Comparison of ENCODE assay signal across 1 cellular context in the genomic region with DNA sequence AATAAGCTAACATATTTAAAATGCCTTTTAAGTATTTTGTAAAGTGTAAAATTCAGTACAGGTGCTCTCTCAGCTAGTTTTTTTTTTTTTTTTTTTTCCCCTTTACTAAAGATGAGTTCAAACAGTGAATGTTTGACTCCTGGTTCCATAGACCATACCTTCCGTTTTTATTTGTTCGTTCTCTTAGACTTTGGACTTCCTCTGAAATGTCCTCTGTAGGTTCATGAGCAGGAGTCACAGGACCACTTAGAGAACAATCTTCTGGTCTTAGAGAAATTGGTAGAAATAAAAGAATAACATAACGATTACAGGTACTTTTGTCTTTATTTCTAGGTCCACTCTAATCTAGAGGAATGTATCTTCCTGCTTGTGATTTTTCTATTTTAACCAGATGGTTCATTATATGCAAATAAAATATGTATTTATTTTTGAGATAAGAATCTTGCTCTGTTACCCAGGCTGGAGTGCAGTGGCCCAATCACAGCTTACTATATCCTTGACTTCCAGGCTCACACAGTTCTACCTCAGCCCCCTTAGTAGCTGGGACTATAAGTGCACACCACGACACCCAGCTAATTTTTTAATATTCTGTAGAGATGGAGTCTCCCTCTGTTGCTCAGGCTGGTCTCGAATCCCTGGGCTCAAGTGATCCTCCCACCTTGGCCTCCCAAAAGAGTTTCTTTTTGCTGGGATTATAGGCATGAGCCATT.
TF ChIP-seq lines count a peak whose summit lies in the region.

No MANE protein-coding gene starts in this region.

TF ChIP-seq in HepG2, 621 proteins besides CTCF, POLR2A, EP300 and RAD21 (continued from another document and continues in another):
- TF ChIP-seq, protein P1, sequence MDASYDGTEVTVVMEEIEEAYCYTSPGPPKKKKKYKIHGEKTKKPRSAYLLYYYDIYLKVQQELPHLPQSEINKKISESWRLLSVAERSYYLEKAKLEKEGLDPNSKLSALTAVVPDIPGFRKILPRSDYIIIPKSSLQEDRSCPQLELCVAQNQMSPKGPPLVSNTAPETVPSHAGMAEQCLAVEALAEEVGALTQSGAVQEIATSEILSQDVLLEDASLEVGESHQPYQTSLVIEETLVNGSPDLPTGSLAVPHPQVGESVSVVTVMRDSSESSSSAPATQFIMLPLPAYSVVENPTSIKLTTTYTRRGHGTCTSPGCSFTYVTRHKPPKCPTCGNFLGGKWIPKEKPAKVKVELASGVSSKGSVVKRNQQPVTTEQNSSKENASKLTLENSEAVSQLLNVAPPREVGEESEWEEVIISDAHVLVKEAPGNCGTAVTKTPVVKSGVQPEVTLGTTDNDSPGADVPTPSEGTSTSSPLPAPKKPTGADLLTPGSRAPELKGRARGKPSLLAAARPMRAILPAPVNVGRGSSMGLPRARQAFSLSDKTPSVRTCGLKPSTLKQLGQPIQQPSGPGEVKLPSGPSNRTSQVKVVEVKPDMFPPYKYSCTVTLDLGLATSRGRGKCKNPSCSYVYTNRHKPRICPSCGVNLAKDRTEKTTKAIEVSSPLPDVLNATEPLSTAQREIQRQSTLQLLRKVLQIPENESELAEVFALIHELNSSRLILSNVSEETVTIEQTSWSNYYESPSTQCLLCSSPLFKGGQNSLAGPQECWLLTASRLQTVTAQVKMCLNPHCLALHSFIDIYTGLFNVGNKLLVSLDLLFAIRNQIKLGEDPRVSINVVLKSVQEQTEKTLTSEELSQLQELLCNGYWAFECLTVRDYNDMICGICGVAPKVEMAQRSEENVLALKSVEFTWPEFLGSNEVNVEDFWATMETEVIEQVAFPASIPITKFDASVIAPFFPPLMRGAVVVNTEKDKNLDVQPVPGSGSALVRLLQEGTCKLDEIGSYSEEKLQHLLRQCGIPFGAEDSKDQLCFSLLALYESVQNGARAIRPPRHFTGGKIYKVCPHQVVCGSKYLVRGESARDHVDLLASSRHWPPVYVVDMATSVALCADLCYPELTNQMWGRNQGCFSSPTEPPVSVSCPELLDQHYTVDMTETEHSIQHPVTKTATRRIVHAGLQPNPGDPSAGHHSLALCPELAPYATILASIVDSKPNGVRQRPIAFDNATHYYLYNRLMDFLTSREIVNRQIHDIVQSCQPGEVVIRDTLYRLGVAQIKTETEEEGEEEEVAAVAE (CRISPR knock-in tag; IDR thresholded peaks at IDR 0.05; ENCODE audit: borderline replicate concordance) = no peak
- TF ChIP-seq ZNF766 (CRISPR knock-in tag; IDR thresholded peaks at IDR 0.05; ENCODE audit: borderline replicate concordance) (no peak), ZNF225 (CRISPR knock-in tag; IDR thresholded peaks at IDR 0.05) (no peak), MATR3 (CRISPR knock-in tag; IDR thresholded peaks at IDR 0.05) (no peak), PPARG (CRISPR knock-in tag; conservative IDR thresholded peaks at IDR 0.05) (peak; percentile 45), ZEB1 (IDR thresholded peaks at IDR 0.05; ENCODE audit: insufficient replicate concordance, low read depth) (no peak), PITX1 (CRISPR knock-in tag; IDR thresholded peaks at IDR 0.05) (no peak), ARNT2 (CRISPR knock-in tag; IDR thresholded peaks at IDR 0.05; ENCODE audit: low read depth) (no peak), RFX1 (IDR thresholded peaks at IDR 0.05) (no peak), ZBTB20 (CRISPR knock-in tag; IDR thresholded peaks at IDR 0.05; ENCODE audit: borderline replicate concordance, low read depth) (no peak), MEIS2 (CRISPR knock-in tag; IDR thresholded peaks at IDR 0.05) (no peak), ZNF205 (CRISPR knock-in tag; IDR thresholded peaks at IDR 0.05) (no peak), MTF1 (CRISPR knock-in tag; IDR thresholded peaks at IDR 0.05) (no peak), ZNF557 (CRISPR knock-in tag; IDR thresholded peaks at IDR 0.05) (no peak), ZNF7 (CRISPR knock-in tag; IDR thresholded peaks at IDR 0.05) (no peak), HNRNPH1 (optimal IDR thresholded peaks at IDR 0.05; ENCODE audit: low read depth, low read length) (no peak), NCOR1 (IDR thresholded peaks at IDR 0.05; ENCODE audit: borderline replicate concordance, low read length) (peak; percentile 90), FOXA3 (CRISPR knock-in tag; IDR thresholded peaks at IDR 0.05) (peak; percentile 55; the same call in 1 of the 2 replicates), ZNF232 (CRISPR knock-in tag; IDR thresholded peaks at IDR 0.05; ENCODE audit: borderline replicate concordance) (no peak), PAWR (CRISPR knock-in tag; IDR thresholded peaks at IDR 0.05; ENCODE audit: borderline replicate concordance) (no peak), ZFP37 (CRISPR knock-in tag; IDR thresholded peaks at IDR 0.05; ENCODE audit: borderline replicate concordance) (no peak), ZNF670 (CRISPR knock-in tag; IDR thresholded peaks at IDR 0.05; ENCODE audit: borderline replicate concordance) (no peak), MAFG (CRISPR knock-in tag; IDR thresholded peaks at IDR 0.05) (no peak), DMAP1 (CRISPR knock-in tag; IDR thresholded peaks at IDR 0.05) (peak; percentile 59; the same call in 1 of the 2 replicates), ARNTL (CRISPR knock-in tag; IDR thresholded peaks at IDR 0.05) (no peak), ZBTB1 (CRISPR knock-in tag; IDR thresholded peaks at IDR 0.05; ENCODE audit: borderline replicate concordance) (no peak), NR2C2 (CRISPR knock-in tag; IDR thresholded peaks at IDR 0.05; ENCODE audit: borderline replicate concordance) (0 out of 2 replicates have a peak, but pooled peaks have one; percentile 16), GATA4 (IDR thresholded peaks at IDR 0.05; ENCODE audit: borderline replicate concordance, low read depth) (no peak), IRF2 (CRISPR knock-in tag; IDR thresholded peaks at IDR 0.05) (peak; percentile 28; the same call in 1 of the 2 replicates), TOE1 (CRISPR knock-in tag; IDR thresholded peaks at IDR 0.05) (no peak), ZNF616 (CRISPR knock-in tag; IDR thresholded peaks at IDR 0.05; ENCODE audit: low read depth) (no peak), ZNF367 (CRISPR knock-in tag; IDR thresholded peaks at IDR 0.05; ENCODE audit: borderline replicate concordance) (no peak), PAF1 (CRISPR knock-in tag; IDR thresholded peaks at IDR 0.05) (no peak), ZNF563 (CRISPR knock-in tag; IDR thresholded peaks at IDR 0.05) (no peak), SCMH1 (CRISPR knock-in tag; IDR thresholded peaks at IDR 0.05; ENCODE audit: borderline replicate concordance) (no peak), ZNF772 (CRISPR knock-in tag; IDR thresholded peaks at IDR 0.05) (no peak)
- TF ChIP-seq, protein P2, sequence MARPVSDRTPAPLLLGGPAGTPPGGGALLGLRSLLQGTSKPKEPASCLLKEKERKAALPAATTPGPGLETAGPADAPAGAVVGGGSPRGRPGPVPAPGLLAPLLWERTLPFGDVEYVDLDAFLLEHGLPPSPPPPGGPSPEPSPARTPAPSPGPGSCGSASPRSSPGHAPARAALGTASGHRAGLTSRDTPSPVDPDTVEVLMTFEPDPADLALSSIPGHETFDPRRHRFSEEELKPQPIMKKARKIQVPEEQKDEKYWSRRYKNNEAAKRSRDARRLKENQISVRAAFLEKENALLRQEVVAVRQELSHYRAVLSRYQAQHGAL (CRISPR knock-in tag; IDR thresholded peaks at IDR 0.05; ENCODE audit: not compliant biosample characterization) = no peak
- TF ChIP-seq, protein P3, sequence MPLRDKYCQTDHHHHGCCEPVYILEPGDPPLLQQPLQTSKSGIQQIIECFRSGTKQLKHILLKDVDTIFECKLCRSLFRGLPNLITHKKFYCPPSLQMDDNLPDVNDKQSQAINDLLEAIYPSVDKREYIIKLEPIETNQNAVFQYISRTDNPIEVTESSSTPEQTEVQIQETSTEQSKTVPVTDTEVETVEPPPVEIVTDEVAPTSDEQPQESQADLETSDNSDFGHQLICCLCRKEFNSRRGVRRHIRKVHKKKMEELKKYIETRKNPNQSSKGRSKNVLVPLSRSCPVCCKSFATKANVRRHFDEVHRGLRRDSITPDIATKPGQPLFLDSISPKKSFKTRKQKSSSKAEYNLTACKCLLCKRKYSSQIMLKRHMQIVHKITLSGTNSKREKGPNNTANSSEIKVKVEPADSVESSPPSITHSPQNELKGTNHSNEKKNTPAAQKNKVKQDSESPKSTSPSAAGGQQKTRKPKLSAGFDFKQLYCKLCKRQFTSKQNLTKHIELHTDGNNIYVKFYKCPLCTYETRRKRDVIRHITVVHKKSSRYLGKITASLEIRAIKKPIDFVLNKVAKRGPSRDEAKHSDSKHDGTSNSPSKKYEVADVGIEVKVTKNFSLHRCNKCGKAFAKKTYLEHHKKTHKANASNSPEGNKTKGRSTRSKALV (CRISPR knock-in tag; IDR thresholded peaks at IDR 0.05) = no peak
- TF ChIP-seq, protein P4, sequence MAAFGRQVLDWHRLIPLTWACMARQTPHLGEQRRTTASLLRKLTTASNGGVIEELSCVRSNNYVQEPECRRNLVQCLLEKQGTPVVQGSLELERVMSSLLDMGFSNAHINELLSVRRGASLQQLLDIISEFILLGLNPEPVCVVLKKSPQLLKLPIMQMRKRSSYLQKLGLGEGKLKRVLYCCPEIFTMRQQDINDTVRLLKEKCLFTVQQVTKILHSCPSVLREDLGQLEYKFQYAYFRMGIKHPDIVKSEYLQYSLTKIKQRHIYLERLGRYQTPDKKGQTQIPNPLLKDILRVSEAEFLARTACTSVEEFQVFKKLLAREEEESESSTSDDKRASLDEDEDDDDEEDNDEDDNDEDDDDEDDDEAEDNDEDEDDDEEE (CRISPR knock-in tag; IDR thresholded peaks at IDR 0.05) = no peak
- TF ChIP-seq, protein P5, sequence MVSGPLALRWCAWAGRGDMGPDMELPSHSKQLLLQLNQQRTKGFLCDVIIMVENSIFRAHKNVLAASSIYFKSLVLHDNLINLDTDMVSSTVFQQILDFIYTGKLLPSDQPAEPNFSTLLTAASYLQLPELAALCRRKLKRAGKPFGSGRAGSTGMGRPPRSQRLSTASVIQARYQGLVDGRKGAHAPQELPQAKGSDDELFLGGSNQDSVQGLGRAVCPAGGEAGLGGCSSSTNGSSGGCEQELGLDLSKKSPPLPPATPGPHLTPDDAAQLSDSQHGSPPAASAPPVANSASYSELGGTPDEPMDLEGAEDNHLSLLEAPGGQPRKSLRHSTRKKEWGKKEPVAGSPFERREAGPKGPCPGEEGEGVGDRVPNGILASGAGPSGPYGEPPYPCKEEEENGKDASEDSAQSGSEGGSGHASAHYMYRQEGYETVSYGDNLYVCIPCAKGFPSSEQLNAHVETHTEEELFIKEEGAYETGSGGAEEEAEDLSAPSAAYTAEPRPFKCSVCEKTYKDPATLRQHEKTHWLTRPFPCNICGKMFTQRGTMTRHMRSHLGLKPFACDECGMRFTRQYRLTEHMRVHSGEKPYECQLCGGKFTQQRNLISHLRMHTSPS (CRISPR knock-in tag; IDR thresholded peaks at IDR 0.05; ENCODE audit: low read depth) = no peak
- TF ChIP-seq, protein P6, sequence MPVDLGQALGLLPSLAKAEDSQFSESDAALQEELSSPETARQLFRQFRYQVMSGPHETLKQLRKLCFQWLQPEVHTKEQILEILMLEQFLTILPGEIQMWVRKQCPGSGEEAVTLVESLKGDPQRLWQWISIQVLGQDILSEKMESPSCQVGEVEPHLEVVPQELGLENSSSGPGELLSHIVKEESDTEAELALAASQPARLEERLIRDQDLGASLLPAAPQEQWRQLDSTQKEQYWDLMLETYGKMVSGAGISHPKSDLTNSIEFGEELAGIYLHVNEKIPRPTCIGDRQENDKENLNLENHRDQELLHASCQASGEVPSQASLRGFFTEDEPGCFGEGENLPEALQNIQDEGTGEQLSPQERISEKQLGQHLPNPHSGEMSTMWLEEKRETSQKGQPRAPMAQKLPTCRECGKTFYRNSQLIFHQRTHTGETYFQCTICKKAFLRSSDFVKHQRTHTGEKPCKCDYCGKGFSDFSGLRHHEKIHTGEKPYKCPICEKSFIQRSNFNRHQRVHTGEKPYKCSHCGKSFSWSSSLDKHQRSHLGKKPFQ (CRISPR knock-in tag; IDR thresholded peaks at IDR 0.05; ENCODE audit: insufficient replicate concordance) = no peak
- TF ChIP-seq, protein P7, sequence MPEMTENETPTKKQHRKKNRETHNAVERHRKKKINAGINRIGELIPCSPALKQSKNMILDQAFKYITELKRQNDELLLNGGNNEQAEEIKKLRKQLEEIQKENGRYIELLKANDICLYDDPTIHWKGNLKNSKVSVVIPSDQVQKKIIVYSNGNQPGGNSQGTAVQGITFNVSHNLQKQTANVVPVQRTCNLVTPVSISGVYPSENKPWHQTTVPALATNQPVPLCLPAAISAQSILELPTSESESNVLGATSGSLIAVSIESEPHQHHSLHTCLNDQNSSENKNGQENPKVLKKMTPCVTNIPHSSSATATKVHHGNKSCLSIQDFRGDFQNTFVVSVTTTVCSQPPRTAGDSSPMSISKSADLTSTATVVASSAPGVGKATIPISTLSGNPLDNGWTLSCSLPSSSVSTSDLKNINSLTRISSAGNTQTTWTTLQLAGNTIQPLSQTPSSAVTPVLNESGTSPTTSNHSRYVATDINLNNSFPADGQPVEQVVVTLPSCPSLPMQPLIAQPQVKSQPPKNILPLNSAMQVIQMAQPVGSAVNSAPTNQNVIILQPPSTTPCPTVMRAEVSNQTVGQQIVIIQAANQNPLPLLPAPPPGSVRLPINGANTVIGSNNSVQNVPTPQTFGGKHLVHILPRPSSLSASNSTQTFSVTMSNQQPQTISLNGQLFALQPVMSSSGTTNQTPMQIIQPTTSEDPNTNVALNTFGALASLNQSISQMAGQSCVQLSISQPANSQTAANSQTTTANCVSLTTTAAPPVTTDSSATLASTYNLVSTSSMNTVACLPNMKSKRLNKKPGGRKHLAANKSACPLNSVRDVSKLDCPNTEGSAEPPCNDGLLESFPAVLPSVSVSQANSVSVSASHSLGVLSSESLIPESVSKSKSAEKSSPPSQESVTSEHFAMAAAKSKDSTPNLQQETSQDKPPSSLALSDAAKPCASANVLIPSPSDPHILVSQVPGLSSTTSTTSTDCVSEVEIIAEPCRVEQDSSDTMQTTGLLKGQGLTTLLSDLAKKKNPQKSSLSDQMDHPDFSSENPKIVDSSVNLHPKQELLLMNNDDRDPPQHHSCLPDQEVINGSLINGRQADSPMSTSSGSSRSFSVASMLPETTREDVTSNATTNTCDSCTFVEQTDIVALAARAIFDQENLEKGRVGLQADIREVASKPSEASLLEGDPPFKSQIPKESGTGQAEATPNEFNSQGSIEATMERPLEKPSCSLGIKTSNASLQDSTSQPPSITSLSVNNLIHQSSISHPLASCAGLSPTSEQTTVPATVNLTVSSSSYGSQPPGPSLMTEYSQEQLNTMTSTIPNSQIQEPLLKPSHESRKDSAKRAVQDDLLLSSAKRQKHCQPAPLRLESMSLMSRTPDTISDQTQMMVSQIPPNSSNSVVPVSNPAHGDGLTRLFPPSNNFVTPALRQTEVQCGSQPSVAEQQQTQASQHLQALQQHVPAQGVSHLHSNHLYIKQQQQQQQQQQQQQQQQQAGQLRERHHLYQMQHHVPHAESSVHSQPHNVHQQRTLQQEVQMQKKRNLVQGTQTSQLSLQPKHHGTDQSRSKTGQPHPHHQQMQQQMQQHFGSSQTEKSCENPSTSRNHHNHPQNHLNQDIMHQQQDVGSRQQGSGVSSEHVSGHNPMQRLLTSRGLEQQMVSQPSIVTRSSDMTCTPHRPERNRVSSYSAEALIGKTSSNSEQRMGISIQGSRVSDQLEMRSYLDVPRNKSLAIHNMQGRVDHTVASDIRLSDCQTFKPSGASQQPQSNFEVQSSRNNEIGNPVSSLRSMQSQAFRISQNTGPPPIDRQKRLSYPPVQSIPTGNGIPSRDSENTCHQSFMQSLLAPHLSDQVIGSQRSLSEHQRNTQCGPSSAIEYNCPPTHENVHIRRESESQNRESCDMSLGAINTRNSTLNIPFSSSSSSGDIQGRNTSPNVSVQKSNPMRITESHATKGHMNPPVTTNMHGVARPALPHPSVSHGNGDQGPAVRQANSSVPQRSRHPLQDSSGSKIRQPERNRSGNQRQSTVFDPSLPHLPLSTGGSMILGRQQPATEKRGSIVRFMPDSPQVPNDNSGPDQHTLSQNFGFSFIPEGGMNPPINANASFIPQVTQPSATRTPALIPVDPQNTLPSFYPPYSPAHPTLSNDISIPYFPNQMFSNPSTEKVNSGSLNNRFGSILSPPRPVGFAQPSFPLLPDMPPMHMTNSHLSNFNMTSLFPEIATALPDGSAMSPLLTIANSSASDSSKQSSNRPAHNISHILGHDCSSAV (CRISPR knock-in tag; IDR thresholded peaks at IDR 0.05; ENCODE audit: borderline replicate concordance) = no peak
